1 cellular context compared by ENCODE assay signal in genomic region chr19:47778089-47778953, GRCh38.
TF ChIP-seq lines count a peak whose summit lies in the region.

SELENOW (plus strand) TSS chr19:47778703; CDS start chr19:47778786, 83 bp downstream.

TF ChIP-seq in HepG2, 621 proteins besides CTCF, POLR2A, EP300 and RAD21 (continued from another document and continues in another):
- TF ChIP-seq PBX3 (CRISPR knock-in tag; IDR thresholded peaks at IDR 0.05; ENCODE audit: borderline replicate concordance) (peak; percentile 37; the same call in 1 of the 2 replicates), PHF5A (CRISPR knock-in tag; IDR thresholded peaks at IDR 0.05; ENCODE audit: low read depth, unreplicated experiment) (peak; percentile 42), HOXA5 (CRISPR knock-in tag; IDR thresholded peaks at IDR 0.05) (peak; percentile 94), NFAT5 (CRISPR knock-in tag; IDR thresholded peaks at IDR 0.05) (peak; percentile 40; the same call in 1 of the 2 replicates), YEATS4 (CRISPR knock-in tag; IDR thresholded peaks at IDR 0.05; ENCODE audit: borderline replicate concordance) (peak; percentile 89), NFRKB (IDR thresholded peaks at IDR 0.05) (no peak), ZFP91 (CRISPR knock-in tag; IDR thresholded peaks at IDR 0.05; ENCODE audit: borderline replicate concordance) (peak; percentile 79; the same call in 1 of the 2 replicates), ZNF563 (CRISPR knock-in tag; IDR thresholded peaks at IDR 0.05) (peak; percentile 72), ZNF430 (CRISPR knock-in tag; IDR thresholded peaks at IDR 0.05) (peak; percentile 78), KDM5B (CRISPR knock-in tag; IDR thresholded peaks at IDR 0.05; ENCODE audit: borderline replicate concordance) (peak; percentile 92), ZNF605 (CRISPR knock-in tag; IDR thresholded peaks at IDR 0.05) (peak; percentile 74), ZNF780A (CRISPR knock-in tag; IDR thresholded peaks at IDR 0.05) (no peak; the same call in 1 of the 2 replicates), MIXL1 (CRISPR knock-in tag; IDR thresholded peaks at IDR 0.05) (no peak), KLF11 (CRISPR knock-in tag; IDR thresholded peaks at IDR 0.05) (no peak), ZNF839 (CRISPR knock-in tag; IDR thresholded peaks at IDR 0.05; ENCODE audit: borderline replicate concordance) (peak; percentile 59; the same call in 1 of the 2 replicates), HOXA3 (CRISPR knock-in tag; IDR thresholded peaks at IDR 0.05) (peak; percentile 69), ATF5 (CRISPR knock-in tag; IDR thresholded peaks at IDR 0.05; ENCODE audit: low read depth) (no peak), ZNF556 (CRISPR knock-in tag; IDR thresholded peaks at IDR 0.05; ENCODE audit: borderline replicate concordance) (peak; percentile 72; the same call in 1 of the 2 replicates), MBD4 (IDR thresholded peaks at IDR 0.05; ENCODE audit: borderline replicate concordance, low read length) (no peak), JDP2 (CRISPR knock-in tag; IDR thresholded peaks at IDR 0.05; ENCODE audit: borderline replicate concordance) (no peak), ZBTB8A (CRISPR knock-in tag; IDR thresholded peaks at IDR 0.05; ENCODE audit: borderline replicate concordance, low read depth) (no peak), LCORL (IDR thresholded peaks at IDR 0.05) (no peak), LCORL (CRISPR knock-in tag; IDR thresholded peaks at IDR 0.05) (peak; percentile 67), SIN3B (IDR thresholded peaks at IDR 0.05; ENCODE audit: low read length) (no peak), KLF15 (CRISPR knock-in tag; IDR thresholded peaks at IDR 0.05; ENCODE audit: borderline replicate concordance) (no peak), ZUFSP (CRISPR knock-in tag; IDR thresholded peaks at IDR 0.05; ENCODE audit: borderline replicate concordance) (no peak), GATAD1 (CRISPR knock-in tag; IDR thresholded peaks at IDR 0.05) (no peak; the same call in 1 of the 2 replicates), SNRNP70 (IDR thresholded peaks at IDR 0.05; ENCODE audit: low read depth, low read length) (no peak), ZNF513 (CRISPR knock-in tag; conservative IDR thresholded peaks at IDR 0.05) (peak; percentile 77; the same call in 1 of the 2 replicates), ZBTB44 (CRISPR knock-in tag; IDR thresholded peaks at IDR 0.05) (peak; percentile 22; the same call in 1 of the 2 replicates), SRF (IDR thresholded peaks at IDR 0.05; ENCODE audit: low read depth, low read length) (0 out of 2 replicates have a peak, but pooled peaks have one; percentile 26), GMEB1 (CRISPR knock-in tag; IDR thresholded peaks at IDR 0.05; ENCODE audit: borderline replicate concordance) (peak; percentile 57), SAP130 (CRISPR knock-in tag; IDR thresholded peaks at IDR 0.05; ENCODE audit: low read depth) (peak; percentile 84), NFIB (CRISPR knock-in tag; IDR thresholded peaks at IDR 0.05; ENCODE audit: borderline replicate concordance) (no peak), ZNF503 (CRISPR knock-in tag; IDR thresholded peaks at IDR 0.05) (peak; percentile 21; the same call in 1 of the 2 replicates), SATB2 (CRISPR knock-in tag; IDR thresholded peaks at IDR 0.05) (0 out of 2 replicates have a peak, but pooled peaks have one; percentile 82), ZMYM4 (CRISPR knock-in tag; IDR thresholded peaks at IDR 0.05) (0 out of 2 replicates have a peak, but pooled peaks have one; percentile 19), ZNF460 (CRISPR knock-in tag; IDR thresholded peaks at IDR 0.05; ENCODE audit: borderline replicate concordance) (peak; percentile 91), THAP7 (CRISPR knock-in tag; IDR thresholded peaks at IDR 0.05) (peak; percentile 63; the same call in 1 of the 2 replicates), ZNF629 (CRISPR knock-in tag; conservative IDR thresholded peaks at IDR 0.05) (no peak), HNF4A (CRISPR knock-in tag; IDR thresholded peaks at IDR 0.05) (0 out of 2 replicates have a peak, but pooled peaks have one; percentile 8), HHEX (CRISPR knock-in tag; IDR thresholded peaks at IDR 0.05) (no peak), LBX2 (CRISPR knock-in tag; IDR thresholded peaks at IDR 0.05; ENCODE audit: borderline replicate concordance) (no peak), TRIM24 (CRISPR knock-in tag; IDR thresholded peaks at IDR 0.05) (no peak), SRSF1 (optimal IDR thresholded peaks at IDR 0.05; ENCODE audit: low read depth, low read length) (no peak)
